Comparison of ENCODE assay signal across 2 cellular contexts in genomic region chr11:94668240-94668793, GRCh38.
A peak's percentile ranks its signal among the peaks of the same experiment; 100 is the strongest.
TF ChIP-seq lines count a peak whose summit lies in the region.

No MANE protein-coding gene starts in this region.

TF ChIP-seq in HepG2, 621 proteins besides CTCF, POLR2A, EP300 and RAD21:
- no peak for TF ChIP-seq ZNF607 (CRISPR knock-in tag; IDR thresholded peaks at IDR 0.05; ENCODE audit: borderline replicate concordance)
- peak; percentile 19 to 55; a peak in 2 of 4 replicates for TF ChIP-seq MAFK (conservative IDR thresholded peaks at IDR 0.05 in 1 of 2, IDR thresholded peaks at IDR 0.05 in 1 of 2; ENCODE audit: low read length in 2 of 2)

TF ChIP-seq in K562, 482 proteins besides CTCF, POLR2A, EP300 and RAD21:
- no peak for TF ChIP-seq SMC3 (conservative IDR thresholded peaks at IDR 0.05; ENCODE audit: insufficient read depth, low read depth, low read length)
- TF ChIP-seq, protein P1, sequence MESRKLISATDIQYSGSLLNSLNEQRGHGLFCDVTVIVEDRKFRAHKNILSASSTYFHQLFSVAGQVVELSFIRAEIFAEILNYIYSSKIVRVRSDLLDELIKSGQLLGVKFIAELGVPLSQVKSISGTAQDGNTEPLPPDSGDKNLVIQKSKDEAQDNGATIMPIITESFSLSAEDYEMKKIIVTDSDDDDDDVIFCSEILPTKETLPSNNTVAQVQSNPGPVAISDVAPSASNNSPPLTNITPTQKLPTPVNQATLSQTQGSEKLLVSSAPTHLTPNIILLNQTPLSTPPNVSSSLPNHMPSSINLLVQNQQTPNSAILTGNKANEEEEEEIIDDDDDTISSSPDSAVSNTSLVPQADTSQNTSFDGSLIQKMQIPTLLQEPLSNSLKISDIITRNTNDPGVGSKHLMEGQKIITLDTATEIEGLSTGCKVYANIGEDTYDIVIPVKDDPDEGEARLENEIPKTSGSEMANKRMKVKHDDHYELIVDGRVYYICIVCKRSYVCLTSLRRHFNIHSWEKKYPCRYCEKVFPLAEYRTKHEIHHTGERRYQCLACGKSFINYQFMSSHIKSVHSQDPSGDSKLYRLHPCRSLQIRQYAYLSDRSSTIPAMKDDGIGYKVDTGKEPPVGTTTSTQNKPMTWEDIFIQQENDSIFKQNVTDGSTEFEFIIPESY (CRISPR knock-in tag; IDR thresholded peaks at IDR 0.05): no peak
- TF ChIP-seq SIRT6 (IDR thresholded peaks at IDR 0.05; ENCODE audit: low read depth, low read length): no peak
- TF ChIP-seq BCL6 (CRISPR knock-in tag; IDR thresholded peaks at IDR 0.05): no peak
- TF ChIP-seq GTF2F1 (IDR thresholded peaks at IDR 0.05; ENCODE audit: low read depth, low read length): no peak
- TF ChIP-seq, protein P2, sequence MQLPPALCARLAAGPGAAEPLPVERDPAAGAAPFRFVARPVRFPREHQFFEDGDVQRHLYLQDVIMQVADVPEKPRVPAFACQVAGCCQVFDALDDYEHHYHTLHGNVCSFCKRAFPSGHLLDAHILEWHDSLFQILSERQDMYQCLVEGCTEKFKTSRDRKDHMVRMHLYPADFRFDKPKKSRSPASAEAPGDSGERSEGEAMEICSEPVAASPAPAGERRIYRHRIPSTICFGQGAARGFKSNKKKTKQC (CRISPR knock-in tag; IDR thresholded peaks at IDR 0.05): no peak
- TF ChIP-seq, protein P3, sequence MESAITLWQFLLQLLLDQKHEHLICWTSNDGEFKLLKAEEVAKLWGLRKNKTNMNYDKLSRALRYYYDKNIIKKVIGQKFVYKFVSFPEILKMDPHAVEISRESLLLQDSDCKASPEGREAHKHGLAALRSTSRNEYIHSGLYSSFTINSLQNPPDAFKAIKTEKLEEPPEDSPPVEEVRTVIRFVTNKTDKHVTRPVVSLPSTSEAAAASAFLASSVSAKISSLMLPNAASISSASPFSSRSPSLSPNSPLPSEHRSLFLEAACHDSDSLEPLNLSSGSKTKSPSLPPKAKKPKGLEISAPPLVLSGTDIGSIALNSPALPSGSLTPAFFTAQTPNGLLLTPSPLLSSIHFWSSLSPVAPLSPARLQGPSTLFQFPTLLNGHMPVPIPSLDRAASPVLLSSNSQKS (CRISPR knock-in tag; IDR thresholded peaks at IDR 0.05): no peak
- TF ChIP-seq STAG1 (CRISPR knock-in tag; IDR thresholded peaks at IDR 0.05; ENCODE audit: borderline replicate concordance): no peak
- no peak for TF ChIP-seq ZNF311 (CRISPR knock-in tag; IDR thresholded peaks at IDR 0.05)
- TF ChIP-seq ZNF316 (IDR thresholded peaks at IDR 0.05): peak; percentile 52
- TF ChIP-seq ZNF696 (CRISPR knock-in tag; conservative IDR thresholded peaks at IDR 0.05): no peak
- TF ChIP-seq TBL1XR1 (IDR thresholded peaks at IDR 0.05; ENCODE audit: low read length in 2 of 2): no peak
- no peak for TF ChIP-seq XRCC3 (IDR thresholded peaks at IDR 0.05)
- TF ChIP-seq MAFG (tag; conservative IDR thresholded peaks at IDR 0.05): peak; percentile 19; the same call in 1 of the 2 replicates
- no peak for TF ChIP-seq POLR2AphosphoS5 (IDR thresholded peaks at IDR 0.05; ENCODE audit: control insufficient read depth, insufficient read depth, low read depth, low read length)
- TF ChIP-seq, protein P4, sequence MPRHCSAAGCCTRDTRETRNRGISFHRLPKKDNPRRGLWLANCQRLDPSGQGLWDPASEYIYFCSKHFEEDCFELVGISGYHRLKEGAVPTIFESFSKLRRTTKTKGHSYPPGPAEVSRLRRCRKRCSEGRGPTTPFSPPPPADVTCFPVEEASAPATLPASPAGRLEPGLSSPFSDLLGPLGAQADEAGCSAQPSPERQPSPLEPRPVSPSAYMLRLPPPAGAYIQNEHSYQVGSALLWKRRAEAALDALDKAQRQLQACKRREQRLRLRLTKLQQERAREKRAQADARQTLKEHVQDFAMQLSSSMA (CRISPR knock-in tag; IDR thresholded peaks at IDR 0.05): no peak
